Comparison of ENCODE assay signal across 24 cellular contexts in genomic region chr7:36942558-36943354, GRCh38.
A peak's percentile ranks its signal among the peaks of the same experiment; 100 is the strongest.
DNase-seq lines count a peak whose midpoint lies in the region; ATAC-seq and TF ChIP-seq lines count a peak whose summit lies in the region.
"Had no signal": no experiment of that assay in that cellular context is flagged by ENCODE, and none has a peak within 500 bp of the region (broad histone marks: within the 10 kb centered on the region; RNA-seq: fewer than 3 reads in every experiment).

No MANE protein-coding gene starts in this region.

- ATAC-seq in HG02852 (IDR thresholded peaks at IDR 0.05; ENCODE audit: unreplicated experiment) (peak; percentile 17), PC-3 (no peak)
- ATAC-seq: activated CD8-positive, alpha-beta T cell treated with anti-CD3 and anti-CD28 coated beads, Interleukin-2, amount 10 ng/mL, durations not matched to agents 7 days and 5 days had no signal

- no peaks in the 10 kb centered on the region for H3K4me1 ChIP-seq in PC-3 (ENCODE audit: insufficient read depth, low read length)

- H3K27ac Mint-ChIP-seq in activated naive CD8-positive, alpha-beta T cell = peak overlapping the region; percentile 23
- H3K27ac Mint-ChIP-seq in activated naive CD8-positive, alpha-beta T cell treated with anti-CD3 and anti-CD28 coated beads for 36 hours = no peak overlapping the region
- H3K27ac Mint-ChIP-seq: activated CD8-positive, alpha-beta T cell treated with anti-CD3 and anti-CD28 coated beads, Interleukin-2, amount 10 ng/mL, durations not matched to agents 7 days and 5 days; activated naive CD4-positive, alpha-beta T cell treated with anti-CD3 and anti-CD28 coated beads for 36 hours; nephron; T-helper 1 cell treated with Interleukin-12 subunit alpha and Interleukin-12 subunit beta and Interleukin-4 antibody, amounts not matched to agents 30 μg/mL and 1 μg/mL, for 36 hours had no signal

- no peaks in the 10 kb centered on the region for H3K79me2 ChIP-seq in PC-3 (ENCODE audit: low read length)

- no TSS peak for BruUV-seq in PC-3 (replicated peaks; lab: Mats Ljungman, UMichigan)

- H3K27ac ChIP-seq in caudate nucleus (ENCODE audit: low read depth, low read length) (peak overlapping the region; percentile 19), temporal lobe (ENCODE audit: low read depth, low read length) (peak overlapping the region; percentile 51), PC-3 (ENCODE audit: low read length) (no peak overlapping the region)

- H3K4me3 ChIP-seq in PC-3 (ENCODE audit: low read length) = no peak overlapping the region

- peaks cover 74% of the 10 kb centered on the region for H3K36me3 Mint-ChIP-seq in activated naive CD8-positive, alpha-beta T cell
- H3K36me3 Mint-ChIP-seq in activated naive CD8-positive, alpha-beta T cell treated with anti-CD3 and anti-CD28 coated beads for 36 hours = peaks cover 93% of the 10 kb centered on the region

- H3K9ac ChIP-seq in PC-3 (ENCODE audit: low read length) = no peak overlapping the region

- intact Hi-C loops in PC-3 (cut with micrococcal nuclease) = no loop called here

- POLR2A ChIA-PET in PC-3 (lab: Charles Lee; ENCODE audit: unreplicated experiment) = no interaction called here

- H3K4me3 Mint-ChIP-seq in activated naive CD8-positive, alpha-beta T cell = no peak overlapping the region
- no peak overlapping the region for H3K4me3 Mint-ChIP-seq in activated naive CD8-positive, alpha-beta T cell treated with anti-CD3 and anti-CD28 coated beads for 36 hours
- H3K4me3 Mint-ChIP-seq: activated CD8-positive, alpha-beta T cell treated with anti-CD3 and anti-CD28 coated beads, Interleukin-2, amount 10 ng/mL, durations not matched to agents 7 days and 5 days; activated naive CD4-positive, alpha-beta T cell treated with anti-CD3 and anti-CD28 coated beads for 36 hours; activated T-cell treated with anti-CD3 and anti-CD28 coated beads, Interleukin-2, amount 50 U/mL, for 24 hours; nephron; T-helper 1 cell treated with Interleukin-12 subunit alpha and Interleukin-12 subunit beta and Interleukin-4 antibody, amounts not matched to agents 30 μg/mL and 1 μg/mL, for 36 hours had no signal

- no peak for TF ChIP-seq CTCF in PC-3 (conservative IDR thresholded peaks at IDR 0.05; ENCODE audit: low read depth, low read length)

- no peaks in the 10 kb centered on the region for H3K27me3 ChIP-seq in PC-3 (ENCODE audit: low read length)

- H3F3A ChIP-seq in PC-3 (ENCODE audit: low read length, unreplicated experiment) = no peaks in the 10 kb centered on the region

- no peaks in the 10 kb centered on the region for H3K27me3 Mint-ChIP-seq in activated naive CD8-positive, alpha-beta T cell
- H3K27me3 Mint-ChIP-seq in activated naive CD8-positive, alpha-beta T cell treated with anti-CD3 and anti-CD28 coated beads for 36 hours = no peaks in the 10 kb centered on the region
- H3K27me3 Mint-ChIP-seq: activated T-cell treated with anti-CD3 and anti-CD28 coated beads, Interleukin-2, amount 50 U/mL, for 24 hours had no signal

- no peaks in the 10 kb centered on the region for H3K36me3 ChIP-seq in PC-3 (ENCODE audit: low read depth, low read length)

- no peak overlapping the region for H2AFZ ChIP-seq in PC-3 (ENCODE audit: low read length)

- peaks cover 31% of the 10 kb centered on the region for H3K4me1 Mint-ChIP-seq in activated naive CD8-positive, alpha-beta T cell (ENCODE audit: low read depth)
- H3K4me1 Mint-ChIP-seq in activated naive CD8-positive, alpha-beta T cell treated with anti-CD3 and anti-CD28 coated beads for 36 hours = peaks cover 7% of the 10 kb centered on the region

- CTCF ChIA-PET in PC-3 (lab: Charles Lee) = no interaction called here

- no peaks in the 10 kb centered on the region for H3K9me3 ChIP-seq in PC-3 (ENCODE audit: low read length)

- no peaks in the 10 kb centered on the region for H3K9me2 ChIP-seq in PC-3 (replicated peaks; ENCODE audit: low read length)

- H4K20me1 ChIP-seq in PC-3 (ENCODE audit: low read length) = no peaks in the 10 kb centered on the region

- no peak overlapping the region for H3K4me2 ChIP-seq in PC-3 (ENCODE audit: low read length)

- peaks cover 39% of the 10 kb centered on the region for H3K9me3 Mint-ChIP-seq in activated naive CD8-positive, alpha-beta T cell (ENCODE audit: low read depth)
- H3K9me3 Mint-ChIP-seq in activated naive CD8-positive, alpha-beta T cell treated with anti-CD3 and anti-CD28 coated beads for 36 hours = peaks cover 63% of the 10 kb centered on the region

- DNase-seq in activated naive CD8-positive, alpha-beta T cell treated with anti-CD3 and anti-CD28 coated beads for 36 hours = no peak
- DNase-seq in caudate nucleus (lab: John Stamatoyannopoulos, UW) (no peak), MV-4-11 (lab: John Stamatoyannopoulos, UW) (no peak), PC-3 (no peak), HUDEP-2 (lab: John Stamatoyannopoulos, UW; ENCODE audit: unreplicated experiment in 76 of 76) (no peak)
- DNase-seq: activated CD8-positive, alpha-beta T cell treated with anti-CD3 and anti-CD28 coated beads, Interleukin-2, amount 10 ng/mL, durations not matched to agents 7 days and 5 days; activated naive CD4-positive, alpha-beta T cell treated with anti-CD3 and anti-CD28 coated beads for 36 hours; activated T-cell treated with anti-CD3 and anti-CD28 coated beads, Interleukin-2, amount 50 U/mL, for 24 hours; DMS153; foreskin melanocyte; hypothalamus; kidney; mammary epithelial cell; NCI-H146; NCI-H2171 treated with DMSO at 0.1 percent for 48 hours; NCI-H69; posterior cingulate gyrus; SIG-M5; stimulated activated CD4-positive, alpha-beta T cell treated with anti-CD3 and anti-CD28 coated beads, Interleukin-1b, Interleukin-23, amount 100 ng/mL, for 48 hours had no signal
